ENCODE assay signal across 8 cellular contexts in the genomic region with DNA sequence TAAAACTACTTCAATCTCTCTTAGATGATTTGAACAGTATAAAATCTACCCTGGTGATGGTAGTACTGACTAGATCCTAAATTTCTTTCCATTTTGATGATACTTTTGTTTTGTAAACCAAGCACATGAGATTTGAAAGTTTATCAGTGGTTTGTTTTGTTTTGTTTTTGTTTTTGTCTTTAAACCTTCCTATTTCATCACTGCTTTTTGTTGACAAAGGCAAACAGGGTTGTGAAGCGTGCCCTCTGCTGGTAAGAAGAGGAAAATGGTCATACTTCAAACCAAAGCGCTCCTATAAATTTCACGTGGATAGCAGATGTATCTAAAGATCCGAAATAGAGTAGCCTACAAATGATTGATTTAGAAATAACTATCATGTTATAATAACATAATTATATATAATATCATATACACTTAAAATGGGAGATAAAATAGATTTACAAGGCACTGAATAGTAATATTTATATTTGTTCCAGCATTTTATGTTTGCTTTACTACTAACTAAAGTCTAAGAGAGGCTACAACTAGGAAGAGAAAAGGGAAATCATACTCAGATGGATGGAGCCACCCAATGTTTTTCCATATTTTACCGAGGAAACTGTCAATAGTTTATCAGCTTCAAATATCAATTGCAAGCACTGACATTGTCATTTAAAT.
DNase-seq lines count a peak whose midpoint lies in the region; ATAC-seq and TF ChIP-seq lines count a peak whose summit lies in the region.

No MANE protein-coding gene starts in this region.

- intact Hi-C loops in testis (cut with DNase I; ENCODE audit: low total_unique reads): no loop called here

- H3K4me2 ChIP-seq in KMS-11: no peak overlapping the region

- DNase-seq in NOMO-1 treated with DMSO at 0.1 percent for 48 hours (lab: John Stamatoyannopoulos, UW; ENCODE audit: unreplicated experiment): peak; percentile 28
- DNase-seq in NOMO-1 treated with dmso at 0.1 percent for 144 hours (lab: John Stamatoyannopoulos, UW; ENCODE audit: unreplicated experiment): no peak
- DNase-seq in WERI-Rb-1: peak; percentile 25
- DNase-seq in glomerular visceral epithelial cell (ENCODE audit: extremely low spot score): peak; percentile 14
- DNase-seq in testis: peak; percentile 36
- no peak for DNase-seq in C1 segment of cervical spinal cord (lab: John Stamatoyannopoulos, UW)

- H3K9me3 ChIP-seq in WERI-Rb-1 (ENCODE audit: severe bottlenecking): peaks cover 2% of the 10 kb centered on the region
- H3K9me3 ChIP-seq in testis: no peaks in the 10 kb centered on the region

- H3K4me1 ChIP-seq in KMS-11 (ENCODE audit: low read depth, poor library complexity, severe bottlenecking) (peaks cover 3% of the 10 kb centered on the region), testis (no peaks in the 10 kb centered on the region)

- peak; percentile 61 for ATAC-seq in GM19467 (IDR thresholded peaks at IDR 0.05; ENCODE audit: unreplicated experiment)

- no peaks in the 10 kb centered on the region for H4K20me1 ChIP-seq in KMS-11 (ENCODE audit: insufficient read depth)

- WGBS in testis, 2 donors: 43 to 57% methylated on average over 5 of the region's 5 CpGs

- H3K27ac ChIP-seq in KMS-11 (no peak overlapping the region), WERI-Rb-1 (no peak overlapping the region), testis (no peak overlapping the region)

- H3K36me3 ChIP-seq in KMS-11 (ENCODE audit: insufficient read depth) (no peaks in the 10 kb centered on the region), WERI-Rb-1 (no peaks in the 10 kb centered on the region), testis (ENCODE audit: low read depth, missing control alignments) (no peaks in the 10 kb centered on the region)

- H3K27me3 ChIP-seq in KMS-11 (ENCODE audit: insufficient read depth, low read depth) (no peaks in the 10 kb centered on the region), WERI-Rb-1 (ENCODE audit: insufficient read depth, low read depth, severe bottlenecking) (no peaks in the 10 kb centered on the region), testis (no peaks in the 10 kb centered on the region)

- H3K4me3 ChIP-seq in KMS-11 (IDR thresholded peaks at IDR 0.05; ENCODE audit: insufficient read depth, low read depth, low read length): no peak overlapping the region
- no peak overlapping the region for H3K4me3 ChIP-seq in WERI-Rb-1 (ENCODE audit: low read depth, low read length)
- H3K4me3 ChIP-seq in testis: no peak overlapping the region

- H3K79me2 ChIP-seq in KMS-11 (ENCODE audit: insufficient read depth, low read depth): no peaks in the 10 kb centered on the region

- H2AFZ ChIP-seq in KMS-11 (ENCODE audit: low read depth): no peak overlapping the region; the same call in 1 of the 2 replicates

- no peak overlapping the region for H3K9ac ChIP-seq in KMS-11

- TF ChIP-seq POLR2A in testis (IDR thresholded peaks at IDR 0.05): no peak

- TF ChIP-seq CTCF in KMS-11 (conservative IDR thresholded peaks at IDR 0.05; ENCODE audit: low read depth, low read length): peak; percentile 88
- TF ChIP-seq CTCF in WERI-Rb-1 (IDR thresholded peaks at IDR 0.05; ENCODE audit: low read depth, low read length): peak; percentile 62
- peak in 2 of 3 experiments; percentile 29 to 43 for TF ChIP-seq CTCF in testis (IDR thresholded peaks at IDR 0.05)

Comparison
In these comparisons a context has a peak if more than half of its experiments do, and no peak if none do; other contexts are left out.
1. DNase-seq: peak in NOMO-1 treated with DMSO at 0.1 percent for 48 hours (single experiment), WERI-Rb-1 (single experiment), glomerular visceral epithelial cell (single experiment) and testis (single experiment); none in NOMO-1 treated with dmso at 0.1 percent for 144 hours (single experiment) and C1 segment of cervical spinal cord (0 of 14).
2. CTCF ChIP-seq: peak in every context shown above with its lines; median percentile 88 in KMS-11; 62 in WERI-Rb-1; 36 in testis.